14 cellular contexts compared by ENCODE assay signal in genomic region chr5:178213003-178213449, GRCh38. TPM values are rescaled to one million over a fixed set of nuclear protein-coding genes. Genes with fewer than 3 reads are reported as not detected.
DNase-seq lines count a peak whose midpoint lies in the region; TF ChIP-seq lines count a peak whose summit lies in the region.
"Had no signal": no experiment of that assay in that cellular context is flagged by ENCODE, and none has a peak within 500 bp of the region (broad histone marks: within the 10 kb centered on the region; RNA-seq: fewer than 3 reads in every experiment).

No MANE protein-coding gene starts in this region.

- no peak overlapping the region for H3K23ac ChIP-seq in trophoblast cell (ENCODE audit: low read length)

- H3K4ac ChIP-seq in trophoblast cell (ENCODE audit: low read depth, low read length) = no peak overlapping the region

- no peak overlapping the region for H3K4me3 ChIP-seq in LNCaP clone FGC (ENCODE audit: low read depth, low read length)
- no peak overlapping the region for H3K4me3 ChIP-seq in trophoblast cell (ENCODE audit: low read depth, low read length)
- no peak overlapping the region for H3K4me3 ChIP-seq in ascending aorta
- H3K4me3 ChIP-seq: cardiac muscle cell had no signal

- H3K9me3 ChIP-seq in trophoblast cell (ENCODE audit: insufficient read depth, low read depth, low read length) (peaks cover 1% of the 10 kb centered on the region), ascending aorta (no peaks in the 10 kb centered on the region)

- H3K18ac ChIP-seq in trophoblast cell (ENCODE audit: low read length) = no peak overlapping the region

- H3K4me1 Mint-ChIP-seq in chondrocyte (ENCODE audit: low read depth) = peaks cover 2% of the 10 kb centered on the region

- H4K8ac ChIP-seq in trophoblast cell (ENCODE audit: low read depth, low read length) = no peak overlapping the region

- no peak overlapping the region for H3K4me3 Mint-ChIP-seq in chondrocyte (ENCODE audit: unreplicated experiment)
- H3K4me3 Mint-ChIP-seq: memory B cell had no signal

- WGBS in trophoblast cell (ENCODE audit: extremely low coverage, insufficient coverage, insufficient read length) = no CpG with 5 or more reads among the region's 4 CpGs

- H2AFZ ChIP-seq in trophoblast cell (ENCODE audit: insufficient read depth, low read length, poor library complexity) = no peak overlapping the region

- no peak overlapping the region for H2BK5ac ChIP-seq in trophoblast cell (ENCODE audit: low read depth, low read length, poor library complexity)

- intact Hi-C loops in ascending aorta (cut with DNase I) = loop anchor here (5.0 kb wide), 1 partner anchor 414 kb away; the partner anchor contains the start of gene CLK4

- H3K27ac ChIP-seq in trophoblast cell (ENCODE audit: low read depth, low read length) (no peak overlapping the region), ascending aorta (no peak overlapping the region)
- H3K27ac ChIP-seq: cardiac muscle cell had no signal

- TF ChIP-seq POLR2A in GM18526 (IDR thresholded peaks at IDR 0.05; ENCODE audit: extremely low read depth, insufficient read length) = peak; percentile 13

- H3K36me3 ChIP-seq in trophoblast cell (ENCODE audit: control insufficient read depth in 1 of 2, insufficient read depth in 2 of 2, low read length in 2 of 2) (peaks cover 76 to 85% of the 10 kb centered on the region in 2 experiments), ascending aorta (peaks cover 86 to 89% of the 10 kb centered on the region in 2 donors)

- H3K9me3 Mint-ChIP-seq in chondrocyte (ENCODE audit: low read depth) = no peaks in the 10 kb centered on the region
- H3K9me3 Mint-ChIP-seq: memory B cell had no signal

- no peak overlapping the region for H4K91ac ChIP-seq in trophoblast cell (ENCODE audit: low read depth, low read length)

- 0 out of 2 replicates have a peak, but pooled peaks have one; percentile 0 for TF ChIP-seq CTCF in LNCaP clone FGC (IDR thresholded peaks at IDR 0.05; ENCODE audit: control insufficient read depth, extremely low read depth, insufficient read depth)
- no peak for TF ChIP-seq CTCF in chondrocyte (IDR thresholded peaks at IDR 0.05)
- TF ChIP-seq CTCF in ascending aorta (IDR thresholded peaks at IDR 0.05) = no peak

- H3K9ac ChIP-seq in trophoblast cell (ENCODE audit: low read length) = no peak overlapping the region

- peaks cover 29% of the 10 kb centered on the region for H3K36me3 Mint-ChIP-seq in chondrocyte (ENCODE audit: low read depth)

- no peak overlapping the region for H3K27ac Mint-ChIP-seq in chondrocyte (ENCODE audit: unreplicated experiment)
- H3K27ac Mint-ChIP-seq: memory B cell had no signal

- H2AK5ac ChIP-seq in trophoblast cell (ENCODE audit: low read length) = no peak overlapping the region

- H3K79me1 ChIP-seq in trophoblast cell (ENCODE audit: low read length) = no peaks in the 10 kb centered on the region

- H3K79me2 ChIP-seq in trophoblast cell (ENCODE audit: control insufficient read depth, insufficient read depth, low read length, poor library complexity) = no peaks in the 10 kb centered on the region

- H3K27me3 ChIP-seq in trophoblast cell (ENCODE audit: insufficient read depth, low read length) = no peaks in the 10 kb centered on the region
- H3K27me3 ChIP-seq in ascending aorta = no peaks in the 10 kb centered on the region
- H3K27me3 ChIP-seq: cardiac muscle cell had no signal

- H2BK120ac ChIP-seq in trophoblast cell (ENCODE audit: insufficient read depth, low read length, poor library complexity) = no peak overlapping the region

- H3K4me2 ChIP-seq in trophoblast cell (ENCODE audit: low read length) = no peak overlapping the region

- peaks cover 0 to 3% of the 10 kb centered on the region in 2 experiments for H3K4me1 ChIP-seq in trophoblast cell (ENCODE audit: control insufficient read depth in 1 of 2, insufficient read depth in 2 of 2, low read length in 2 of 2)
- no peaks in the 10 kb centered on the region for H3K4me1 ChIP-seq in ascending aorta

- peak overlapping the region; percentile 9 for H4K12ac ChIP-seq in trophoblast cell (ENCODE audit: low read depth, low read length)

- H2BK12ac ChIP-seq in trophoblast cell (ENCODE audit: low read length) = no peak overlapping the region

- H3K14ac ChIP-seq in trophoblast cell (ENCODE audit: low read length) = no peak overlapping the region

- DNase-seq in LNCaP clone FGC (ENCODE audit: low read depth) (no peak), chondrocyte (ENCODE audit: low spot score) (peak; percentile 54), trophoblast cell (peak; percentile 49 to 54), NCI-H187 (lab: John Stamatoyannopoulos, UW) (no peak), ascending aorta (ENCODE audit: low spot score in 2 of 2) (no peak), NCI-H1092 treated with DMSO at 0.1 percent for 48 hours (lab: John Stamatoyannopoulos, UW) (no peak)
- DNase-seq: NCI-H2227 treated with DMSO at 0.1 percent for 48 hours, RPMI8226 had no signal

- H3K27me3 Mint-ChIP-seq in chondrocyte (ENCODE audit: low read depth) = no peaks in the 10 kb centered on the region
- H3K27me3 Mint-ChIP-seq: memory B cell had no signal

RNA-seq across cellular contexts. Expression of gene HNRNPAB, which starts 8.7 kb away (rescaled TPM):
- 152 to 215 TPM (median 156 TPM) in 3 replicates for total RNA-seq in chondrocyte
- 170 and 172 TPM in 2 replicates for polyA plus RNA-seq in trophoblast cell (2013)
- 99.2 TPM for total RNA-seq in ascending aorta

RNA-seq across cellular contexts. Expression of gene PHYKPL, which starts 19.6 kb away (rescaled TPM):
- total RNA-seq in chondrocyte (40.0 to 49.1 TPM (median 43.8 TPM) in 3 replicates), ascending aorta (89.3 TPM)
- 12.4 and 12.8 TPM in 2 replicates for polyA plus RNA-seq in trophoblast cell (2013)

RNA-seq across cellular contexts. Expression of gene GMCL2, which starts 25.9 kb away (rescaled TPM):
- total RNA-seq in chondrocyte = not detected in 3 replicates
- polyA plus RNA-seq in trophoblast cell (2013) = not detected in 2 replicates
- not detected for total RNA-seq in ascending aorta
- total RNA-seq: cardiac muscle cell, renal cortical epithelial cell, temporal lobe had no signal
- polyA plus RNA-seq: cardiac muscle cell, esophagus had no signal

RNA-seq across cellular contexts. Expression of gene NHP2, which starts 59.3 kb away (rescaled TPM):
- total RNA-seq in chondrocyte (72.2 to 106 TPM (median 74.1 TPM) in 3 replicates), ascending aorta (55.1 TPM)
- polyA plus RNA-seq in trophoblast cell (2013) = 123 TPM in 2 replicates

Comparison
In these comparisons a context has a peak if more than half of its experiments do, and no peak if none do; other contexts are left out.
1. DNase-seq: peak in chondrocyte (single experiment) and trophoblast cell (2 of 2); none in LNCaP clone FGC (single experiment), NCI-H187 (0 of 2), ascending aorta (0 of 2) and NCI-H1092 treated with DMSO at 0.1 percent for 48 hours (single experiment).